In genomic region chr22:39988386-39989114, GRCh38 we compare ENCODE assay signal across 2 cellular contexts.
TF ChIP-seq lines count a peak whose summit lies in the region.

No MANE protein-coding gene starts in this region.

TF ChIP-seq in GM23338, 12 proteins besides CTCF, POLR2A, EP300 and RAD21:
- no peak for TF ChIP-seq ZNF114 (CRISPR knock-in tag; IDR thresholded peaks at IDR 0.05)
- TF ChIP-seq ETS1 (IDR thresholded peaks at IDR 0.05): no peak
- no peak for TF ChIP-seq ZNF462 (CRISPR knock-in tag; IDR thresholded peaks at IDR 0.05)
- TF ChIP-seq REST (IDR thresholded peaks at IDR 0.05; ENCODE audit: unreplicated experiment): no peak
- no peak for TF ChIP-seq NANOG (IDR thresholded peaks at IDR 0.05; ENCODE audit: borderline replicate concordance)
- TF ChIP-seq CREB1 (CRISPR knock-in tag; IDR thresholded peaks at IDR 0.05; ENCODE audit: low read depth): no peak
- no peak for TF ChIP-seq ZNF331 (CRISPR knock-in tag; IDR thresholded peaks at IDR 0.05; ENCODE audit: low read depth)
- no peak for TF ChIP-seq EZH2 (IDR thresholded peaks at IDR 0.05; ENCODE audit: low read depth, unreplicated experiment)
- TF ChIP-seq STAT1 (IDR thresholded peaks at IDR 0.05; ENCODE audit: unreplicated experiment): no peak
- TF ChIP-seq JUNB (IDR thresholded peaks at IDR 0.05; ENCODE audit: unreplicated experiment): no peak
- no peak for TF ChIP-seq POLR2AphosphoS5 (IDR thresholded peaks at IDR 0.05; ENCODE audit: low read depth)
- TF ChIP-seq EZH2phosphoT487 (IDR thresholded peaks at IDR 0.05; ENCODE audit: unreplicated experiment): no peak
TF ChIP-seq in GM23338: peak in this region for 0.

TF ChIP-seq in H1, 55 proteins besides CTCF, POLR2A, EP300 and RAD21:
- TF ChIP-seq CBX5 (IDR thresholded peaks at IDR 0.05; ENCODE audit: low read depth, low read length): no peak
- no peak for TF ChIP-seq POU5F1 (IDR thresholded peaks at IDR 0.05; ENCODE audit: low read depth, low read length)
- TF ChIP-seq ASH2L (IDR thresholded peaks at IDR 0.05; ENCODE audit: low read length): no peak
- TF ChIP-seq EZH2 (IDR thresholded peaks at IDR 0.05; ENCODE audit: low read depth, low read length, severe bottlenecking): no peak
- TF ChIP-seq GTF2F1 (IDR thresholded peaks at IDR 0.05; ENCODE audit: borderline replicate concordance, low read depth, low read length): no peak
- TF ChIP-seq SP1 (IDR thresholded peaks at IDR 0.05; ENCODE audit: low read depth, low read length): no peak
- no peak for TF ChIP-seq HDAC2 (IDR thresholded peaks at IDR 0.05; ENCODE audit: borderline replicate concordance in 1 of 2, low read depth in 2 of 2, low read length in 2 of 2)
- no peak for TF ChIP-seq SP4 (IDR thresholded peaks at IDR 0.05; ENCODE audit: low read length)
- TF ChIP-seq TAF1 (IDR thresholded peaks at IDR 0.05; ENCODE audit: low read depth, low read length): no peak
- TF ChIP-seq GABPA (IDR thresholded peaks at IDR 0.05; ENCODE audit: borderline replicate concordance, insufficient read depth, low read length): no peak
- TF ChIP-seq RXRA (IDR thresholded peaks at IDR 0.05; ENCODE audit: insufficient read depth, low read depth, low read length): no peak
- no peak for TF ChIP-seq RBBP5 (IDR thresholded peaks at IDR 0.05; ENCODE audit: borderline replicate concordance, low read depth, low read length)
- TF ChIP-seq YY1 (IDR thresholded peaks at IDR 0.05; ENCODE audit: low read depth, low read length): no peak
- TF ChIP-seq BCL11A (IDR thresholded peaks at IDR 0.05; ENCODE audit: low read depth in 2 of 2, low read length in 2 of 2): no peak
